Comparison of ENCODE assay signal across 8 cellular contexts in genomic region chr12:121352053-121353018, GRCh38. TPM values are rescaled to one million over a fixed set of nuclear protein-coding genes. Genes with fewer than 3 reads are reported as not detected.
DNase-seq lines count a peak whose midpoint lies in the region; ATAC-seq and TF ChIP-seq lines count a peak whose summit lies in the region.

ANAPC5 (minus strand) TSS chr12:121352411; CDS start chr12:121352340, 71 bp downstream.

- whole genome bisulfite sequencing in heart right ventricle, 2 donors = 0 to 1% methylated on average over 52 to 53 of the region's 53 CpGs
- 0 to 1% methylated on average over 29 to 39 of the region's 53 CpGs for WGBS in upper lobe of left lung, 2 donors

- DNase-seq in GM13976 (ENCODE audit: low spot score) = peak; percentile 97
- DNase-seq in NCI-H146 treated with DMSO at 0.1 percent for 48 hours (lab: John Stamatoyannopoulos, UW; ENCODE audit: unreplicated experiment) = peak; percentile 99
- DNase-seq in amniotic epithelial cell (ENCODE audit: low read depth) = peak; percentile 99
- DNase-seq in heart right ventricle = peak; percentile 87 to 96
- peak; percentile 90 to 99 (median 94) for DNase-seq in posterior cingulate gyrus
- peak; percentile 94 to 97 for DNase-seq in upper lobe of left lung

- peaks cover 0 to 14% (median 2%) of the 10 kb centered on the region in 9 donors for H3K36me3 ChIP-seq in heart right ventricle
- peaks cover 0 to 6% (median 2%) of the 10 kb centered on the region in 4 donors for H3K36me3 ChIP-seq in upper lobe of left lung

- ATAC-seq in HG02870 (IDR thresholded peaks at IDR 0.05; ENCODE audit: unreplicated experiment) = peak; percentile 97
- peak; percentile 100 for ATAC-seq in heart right ventricle
- peak; percentile 100 for ATAC-seq in upper lobe of left lung (ENCODE audit: low FRiP score in 2 of 2)

- H3K4me3 ChIP-seq in heart right ventricle (peak within 1 kb of the TSS; percentile 72 to 99 (median 92)), upper lobe of left lung (peak within 1 kb of the TSS; percentile 81 to 95 (median 91))

- TF ChIP-seq CTCF in GM13976 (IDR thresholded peaks at IDR 0.05; ENCODE audit: borderline replicate concordance, control extremely low read depth, extremely low read depth, insufficient read depth, missing control alignments) (no peak), heart right ventricle (IDR thresholded peaks at IDR 0.05) (peak in 3 of 9 donors; percentile 5 to 21 (median 13)), upper lobe of left lung (IDR thresholded peaks at IDR 0.05) (peak in 2 of 6 experiments; percentile 29 to 44)

- in situ Hi-C loops in GM13976 (cut with MboI; ENCODE audit: low sequenced_read_pairs, unreplicated experiment) = no loop called here

- H3K27ac ChIP-seq in heart right ventricle (peak within 1 kb of the TSS in 9 of 10 donors; percentile 65 to 89 (median 86)), upper lobe of left lung (peak within 1 kb of the TSS; percentile 78 to 86 (median 81))

- intact Hi-C loops in T-helper 1 cell treated with Interleukin-12 subunit alpha and Interleukin-12 subunit beta and Interleukin-4 antibody, amounts not matched to agents 30 ng/mL and 1 ng/mL, for 36 hours (cut with micrococcal nuclease) = loop anchor here (1.0 to 5.0 kb wide), 11 partner anchors 18 to 1100 kb away; partner anchors contain the start of genes CAMKK2, RHOF, RNF34 and VPS33A
- intact Hi-C loops in heart right ventricle (cut with DNase I) = loop anchor here in 6 of 10 donors (2.0 to 5.0 kb wide), 5 partner anchors 45 to 90 kb away; partner anchors contain the start of gene RNF34 (in 4 of the 6)
- intact Hi-C loops in posterior cingulate gyrus (cut with DNase I) = loop anchor here (2.0 to 5.0 kb wide), 2 partner anchors 50 to 56 kb away; partner anchors contain the start of genes CAMKK2 and RNF34

- no peak for TF ChIP-seq EP300 in upper lobe of left lung (IDR thresholded peaks at IDR 0.05)

- H3K27me3 ChIP-seq in heart right ventricle (no peaks in the 10 kb centered on the region), upper lobe of left lung (no peaks in the 10 kb centered on the region)

- peak in 3 of 4 donors; percentile 69 to 88 (median 82) for TF ChIP-seq POLR2A in upper lobe of left lung (IDR thresholded peaks at IDR 0.05)

- no peaks in the 10 kb centered on the region for H3K9me3 ChIP-seq in heart right ventricle
- no peaks in the 10 kb centered on the region for H3K9me3 ChIP-seq in upper lobe of left lung

- H3K4me1 ChIP-seq in heart right ventricle (peaks cover 0 to 34% (median 23%) of the 10 kb centered on the region in 9 donors), upper lobe of left lung (peaks cover 11 to 28% (median 17%) of the 10 kb centered on the region in 4 donors)

RNA-seq across cellular contexts. Expression of gene ANAPC5, which starts in this region (rescaled TPM):
- total RNA-seq in T-helper 1 cell treated with Interleukin-12 subunit alpha and Interleukin-12 subunit beta and Interleukin-4 antibody, amounts not matched to agents 30 ng/mL and 1 ng/mL, for 36 hours = 124 and 127 TPM in 2 replicates
- total RNA-seq in heart right ventricle (10 to 100 TPM; 50.2 to 68.8 (median 55.8) TPM), upper lobe of left lung (100 to 1,000 TPM in 2 of 6 donors, 10 to 100 TPM in 4; 68.1 to 172 (median 87.3) TPM)
- 10 to 100 TPM; 78.7 to 82.4 TPM for polyA plus RNA-seq in heart right ventricle

Comparison
In these comparisons a context has a peak if more than half of its experiments do, and no peak if none do; other contexts are left out.
1. Peak in every context shown above with its lines: DNase-seq, ATAC-seq, H3K4me3 ChIP-seq and H3K27ac ChIP-seq.